Comparison of ENCODE assay signal across 1 cellular context in genomic region chr16:86566966-86567700, GRCh38.
TF ChIP-seq lines count a peak whose summit lies in the region.

No MANE protein-coding gene starts in this region.

TF ChIP-seq in SK-N-SH, 30 proteins besides CTCF, POLR2A, EP300 and RAD21 (continued from another document):
- TF ChIP-seq TCF12 (IDR thresholded peaks at IDR 0.05) (no peak), TAF1 (IDR thresholded peaks at IDR 0.05; ENCODE audit: borderline replicate concordance, low read depth, low read length) (no peak), MXI1 (IDR thresholded peaks at IDR 0.05; ENCODE audit: low read depth, low read length) (no peak), JUND (IDR thresholded peaks at IDR 0.05) (no peak), MEF2A (IDR thresholded peaks at IDR 0.05; ENCODE audit: borderline replicate concordance, low read depth) (no peak), ZBTB33 (IDR thresholded peaks at IDR 0.05; ENCODE audit: borderline replicate concordance, low read depth) (no peak), NRF1 (IDR thresholded peaks at IDR 0.05; ENCODE audit: low read depth, low read length) (no peak), FOXM1 (IDR thresholded peaks at IDR 0.05; ENCODE audit: low read depth) (no peak), EZH2phosphoT487 (IDR thresholded peaks at IDR 0.05; ENCODE audit: borderline replicate concordance, low read depth) (no peak), TEAD4 (IDR thresholded peaks at IDR 0.05; ENCODE audit: borderline replicate concordance, insufficient read depth) (no peak), SMC3 (IDR thresholded peaks at IDR 0.05; ENCODE audit: low read depth, low read length) (no peak), USF2 (IDR thresholded peaks at IDR 0.05; ENCODE audit: borderline replicate concordance, low read depth, low read length) (no peak), FOSL2 (IDR thresholded peaks at IDR 0.05; ENCODE audit: borderline replicate concordance, low read depth) (no peak)
TF ChIP-seq in SK-N-SH: peak in this region for 0.
